ENCODE assay signal across 13 cellular contexts in the genomic region with DNA sequence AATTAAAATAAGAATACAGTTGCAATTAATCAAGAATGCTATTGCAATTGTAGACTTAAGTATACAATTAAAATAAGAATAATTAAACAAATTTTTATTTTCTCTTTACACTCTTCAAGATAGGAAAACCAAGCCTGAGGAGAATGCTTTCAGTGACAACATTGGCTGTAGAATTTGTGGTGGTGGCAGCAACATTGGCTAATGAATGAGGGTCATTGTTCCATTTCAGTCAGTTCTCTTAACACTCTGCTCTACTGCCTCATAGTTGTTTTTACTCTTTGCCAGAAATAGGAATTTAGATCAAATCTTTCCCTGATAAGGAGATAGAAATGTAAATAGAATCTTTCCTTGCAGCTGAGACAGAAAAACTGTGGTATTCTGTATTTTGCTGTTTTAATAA.
DNase-seq lines count a peak whose midpoint lies in the region; ATAC-seq and TF ChIP-seq lines count a peak whose summit lies in the region.
"Had no signal": no experiment of that assay in that cellular context is flagged by ENCODE, and none has a peak within 500 bp of the region (broad histone marks: within the 10 kb centered on the region; RNA-seq: fewer than 3 reads in every experiment).

No MANE protein-coding gene starts in this region.

- DNase-seq in astrocyte of the hippocampus (ENCODE audit: low read depth, low spot score) (peak; percentile 33), inferior parietal cortex (ENCODE audit: extremely low spot score) (peak; percentile 49), retinal pigment epithelial cell (ENCODE audit: low read depth) (peak; percentile 17)
- DNase-seq: CD8-positive, alpha-beta memory T cell; DMS 273 treated with DMSO at 0.1 percent for 48 hours; H7 had no signal

- TF ChIP-seq CTCF in retinal pigment epithelial cell (conservative IDR thresholded peaks at IDR 0.05; ENCODE audit: low read depth, low read length) = no peak

- ATAC-seq in GM21515 (IDR thresholded peaks at IDR 0.05; ENCODE audit: unreplicated experiment) = no peak
- ATAC-seq in GM18519 (IDR thresholded peaks at IDR 0.05; ENCODE audit: low FRiP score, unreplicated experiment) = no peak
- no peak for ATAC-seq in HG03280 (IDR thresholded peaks at IDR 0.05; ENCODE audit: unreplicated experiment)
- ATAC-seq: A549, GM12878, GM23338 had no signal

- no peak overlapping the region for H3K4me3 ChIP-seq in retinal pigment epithelial cell (ENCODE audit: low read length)
- H3K4me3 ChIP-seq: A549, BLaER1, GM12878, GM23338 had no signal
